In the genomic region with DNA sequence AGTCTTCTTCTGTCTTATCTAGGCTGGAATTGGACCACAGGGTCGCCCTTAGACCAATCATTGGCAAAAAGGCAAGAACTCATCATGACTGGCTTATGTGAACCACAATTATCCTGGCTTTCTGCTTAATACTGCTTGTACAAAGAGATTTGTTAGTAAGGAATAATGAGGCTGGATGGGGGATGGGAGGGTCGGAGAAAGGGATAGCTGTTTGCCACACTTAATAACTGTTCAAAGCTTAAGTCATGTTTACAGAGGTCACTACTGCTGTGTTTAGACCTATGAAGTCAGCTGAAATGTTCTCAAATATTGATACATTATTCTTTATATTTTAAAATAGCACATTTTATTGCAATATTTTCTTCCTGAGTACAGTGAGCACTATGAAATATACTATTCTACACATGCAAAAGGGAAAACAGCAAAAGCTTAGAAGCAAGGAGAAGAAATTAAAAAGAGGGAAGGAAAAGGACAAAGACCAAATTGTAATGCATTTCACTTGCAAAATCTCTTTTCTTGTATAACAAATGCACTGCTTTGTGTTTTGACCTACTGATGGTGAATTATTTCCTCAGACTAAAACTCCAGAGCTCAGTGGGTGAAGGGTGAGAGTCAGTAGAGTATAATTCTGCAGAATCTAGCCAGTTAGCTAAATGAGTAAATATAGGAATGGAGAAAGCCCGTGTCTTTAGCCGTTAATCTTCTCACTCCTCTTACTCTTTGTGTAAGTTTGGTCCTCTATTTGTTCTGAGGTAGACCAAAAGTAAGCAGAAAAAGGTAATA, we compare ENCODE assay signal across 23 cellular contexts.
DNase-seq lines count a peak whose midpoint lies in the region; ATAC-seq, FAIRE-seq and TF ChIP-seq lines count a peak whose summit lies in the region.
"Had no signal": no experiment of that assay in that cellular context is flagged by ENCODE, and none has a peak within 500 bp of the region (broad histone marks: within the 10 kb centered on the region; RNA-seq: fewer than 3 reads in every experiment).

No MANE protein-coding gene starts in this region.

- peak overlapping the region; percentile 43 for H3K27ac Mint-ChIP-seq in WTC11
- H3K27ac Mint-ChIP-seq: activated B cell treated with CpG ODN at 0.5 μM for 24 hours; activated CD8-positive, alpha-beta T cell treated with anti-CD3 and anti-CD28 coated beads for 36 hours; T-helper 2 cell treated with Interferon-gamma antibody and Interleukin-4, amounts not matched to agents 5 μg/mL and 100 μg/mL, for 36 hours had no signal

- DNase-seq in GM18507 (ENCODE audit: extremely low spot score, insufficient read length, low read depth): no peak
- DNase-seq in WTC11 (ENCODE audit: low spot score): no peak
- peak; percentile 72 for DNase-seq in pons (ENCODE audit: low spot score)
- DNase-seq in left colon: no peak
- DNase-seq in GDM1 (lab: John Stamatoyannopoulos, UW): no peak
- DNase-seq in HK-2 (ENCODE audit: unreplicated experiment): no peak
- no peak for DNase-seq in stimulated activated CD4-positive, alpha-beta T cell treated with anti-CD3 and anti-CD28 coated beads, Interleukin-4, amount 100 ng/mL, for 1 hour
- DNase-seq: activated B cell treated with CpG ODN at 0.5 μM for 24 hours; activated CD8-positive, alpha-beta T cell treated with anti-CD3 and anti-CD28 coated beads for 36 hours; activated naive CD4-positive, alpha-beta T cell treated with anti-CD3 and anti-CD28 coated beads, Interleukin-2, amount 50 U/mL, for 16 hours; activated T-cell treated with anti-CD3 and anti-CD28 coated beads, Interleukin-2, amount 50 U/mL, for 4 hours; DMS 273 treated with DMSO at 0.1 percent for 48 hours; heart left ventricle; NCI-H1417; NCI-H526; PC-9; stimulated activated CD4-positive, alpha-beta T cell treated with anti-CD3 and anti-CD28 coated beads, Interleukin-2, amount 100 ng/mL, for 24 hours; stimulated activated naive CD8-positive, alpha-beta T cell treated with anti-CD3 and anti-CD28 coated beads, Interleukin-15, Interleukin-2, amounts not matched to agents 100 U/mL and 50 U/mL, for 24 hours; upper lobe of right lung had no signal

- POLR2A ChIA-PET in WTC11 (lab: Charles Lee): no interaction called here

- intact Hi-C loops in left colon (cut with DNase I, micrococcal nuclease): no loop called here

- H3K4me3 Mint-ChIP-seq in WTC11: no peak overlapping the region
- H3K4me3 Mint-ChIP-seq: activated B cell treated with CpG ODN at 0.5 μM for 24 hours; activated CD8-positive, alpha-beta T cell treated with anti-CD3 and anti-CD28 coated beads for 36 hours; activated T-cell treated with anti-CD3 and anti-CD28 coated beads, Interleukin-2, amount 50 U/mL, for 4 hours; T-helper 2 cell treated with Interferon-gamma antibody and Interleukin-4, amounts not matched to agents 5 μg/mL and 100 μg/mL, for 36 hours had no signal

- H3K36me3 Mint-ChIP-seq in WTC11: no peaks in the 10 kb centered on the region

- no peak for TF ChIP-seq CTCF in WTC11 (IDR thresholded peaks at IDR 0.05)

- peaks cover 68% of the 10 kb centered on the region for H3K4me1 Mint-ChIP-seq in WTC11

- H3K27me3 Mint-ChIP-seq in WTC11 (ENCODE audit: low read depth): no peaks in the 10 kb centered on the region
- H3K27me3 Mint-ChIP-seq: activated B cell treated with CpG ODN at 0.5 μM for 24 hours; activated CD8-positive, alpha-beta T cell treated with anti-CD3 and anti-CD28 coated beads for 36 hours had no signal

- peak; percentile 46 for FAIRE-seq in GM18507 (lab: Jason Lieb, UNC)
- FAIRE-seq: A549, astrocyte had no signal

- peak; percentile 20 for ATAC-seq in HG02798 (IDR thresholded peaks at IDR 0.05; ENCODE audit: poor library complexity, unreplicated experiment)
- no peak; the same call in 1 of the 2 replicates for ATAC-seq in WTC11
- no peak for ATAC-seq in left colon
- ATAC-seq: A549; activated CD8-positive, alpha-beta T cell treated with anti-CD3 and anti-CD28 coated beads for 36 hours; activated T-cell treated with anti-CD3 and anti-CD28 coated beads, Interleukin-2, amount 50 U/mL, for 4 hours; heart left ventricle; stimulated activated naive CD8-positive, alpha-beta T cell treated with anti-CD3 and anti-CD28 coated beads, Interleukin-15, Interleukin-2, amounts not matched to agents 100 U/mL and 50 U/mL, for 24 hours; upper lobe of right lung had no signal

- H3K9me3 Mint-ChIP-seq in WTC11: no peaks in the 10 kb centered on the region
- H3K9me3 Mint-ChIP-seq: activated B cell treated with CpG ODN at 0.5 μM for 24 hours; activated T-cell treated with anti-CD3 and anti-CD28 coated beads, Interleukin-2, amount 50 U/mL, for 4 hours; T-helper 2 cell treated with Interferon-gamma antibody and Interleukin-4, amounts not matched to agents 5 μg/mL and 100 μg/mL, for 36 hours had no signal

- CTCF ChIA-PET in WTC11 (lab: Charles Lee): no interaction called here

TF ChIP-seq in WTC11, 78 proteins besides CTCF, POLR2A, EP300 and RAD21 (continues in another document):
- TF ChIP-seq TCF7 (CRISPR knock-in tag; IDR thresholded peaks at IDR 0.05; ENCODE audit: low read depth) (no peak), ZNF423 (CRISPR knock-in tag; IDR thresholded peaks at IDR 0.05) (no peak), KAT7 (CRISPR knock-in tag; IDR thresholded peaks at IDR 0.05; ENCODE audit: borderline replicate concordance) (no peak), PRDM15 (CRISPR knock-in tag; IDR thresholded peaks at IDR 0.05) (no peak), GTF2I (CRISPR knock-in tag; conservative IDR thresholded peaks at IDR 0.05) (no peak), CBFB (CRISPR knock-in tag; IDR thresholded peaks at IDR 0.05; ENCODE audit: low read depth) (no peak)
- TF ChIP-seq, protein P1, sequence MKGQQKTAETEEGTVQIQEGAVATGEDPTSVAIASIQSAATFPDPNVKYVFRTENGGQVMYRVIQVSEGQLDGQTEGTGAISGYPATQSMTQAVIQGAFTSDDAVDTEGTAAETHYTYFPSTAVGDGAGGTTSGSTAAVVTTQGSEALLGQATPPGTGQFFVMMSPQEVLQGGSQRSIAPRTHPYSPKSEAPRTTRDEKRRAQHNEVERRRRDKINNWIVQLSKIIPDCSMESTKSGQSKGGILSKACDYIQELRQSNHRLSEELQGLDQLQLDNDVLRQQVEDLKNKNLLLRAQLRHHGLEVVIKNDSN (CRISPR knock-in tag; IDR thresholded peaks at IDR 0.05): no peak
- TF ChIP-seq, protein P2, sequence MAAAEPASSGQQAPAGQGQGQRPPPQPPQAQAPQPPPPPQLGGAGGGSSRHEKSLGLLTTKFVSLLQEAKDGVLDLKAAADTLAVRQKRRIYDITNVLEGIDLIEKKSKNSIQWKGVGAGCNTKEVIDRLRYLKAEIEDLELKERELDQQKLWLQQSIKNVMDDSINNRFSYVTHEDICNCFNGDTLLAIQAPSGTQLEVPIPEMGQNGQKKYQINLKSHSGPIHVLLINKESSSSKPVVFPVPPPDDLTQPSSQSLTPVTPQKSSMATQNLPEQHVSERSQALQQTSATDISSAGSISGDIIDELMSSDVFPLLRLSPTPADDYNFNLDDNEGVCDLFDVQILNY (CRISPR knock-in tag; IDR thresholded peaks at IDR 0.05): no peak
- TF ChIP-seq, protein P3, sequence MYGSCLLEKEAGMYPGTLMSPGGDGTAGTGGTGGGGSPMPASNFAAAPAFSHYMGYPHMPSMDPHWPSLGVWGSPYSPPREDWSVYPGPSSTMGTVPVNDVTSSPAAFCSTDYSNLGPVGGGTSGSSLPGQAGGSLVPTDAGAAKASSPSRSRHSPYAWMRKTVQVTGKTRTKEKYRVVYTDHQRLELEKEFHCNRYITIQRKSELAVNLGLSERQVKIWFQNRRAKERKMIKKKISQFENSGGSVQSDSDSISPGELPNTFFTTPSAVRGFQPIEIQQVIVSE (CRISPR knock-in tag; IDR thresholded peaks at IDR 0.05; ENCODE audit: borderline replicate concordance): no peak
- TF ChIP-seq, protein P4, sequence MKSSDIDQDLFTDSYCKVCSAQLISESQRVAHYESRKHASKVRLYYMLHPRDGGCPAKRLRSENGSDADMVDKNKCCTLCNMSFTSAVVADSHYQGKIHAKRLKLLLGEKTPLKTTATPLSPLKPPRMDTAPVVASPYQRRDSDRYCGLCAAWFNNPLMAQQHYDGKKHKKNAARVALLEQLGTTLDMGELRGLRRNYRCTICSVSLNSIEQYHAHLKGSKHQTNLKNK (CRISPR knock-in tag; IDR thresholded peaks at IDR 0.05): no peak
- TF ChIP-seq, protein P5, sequence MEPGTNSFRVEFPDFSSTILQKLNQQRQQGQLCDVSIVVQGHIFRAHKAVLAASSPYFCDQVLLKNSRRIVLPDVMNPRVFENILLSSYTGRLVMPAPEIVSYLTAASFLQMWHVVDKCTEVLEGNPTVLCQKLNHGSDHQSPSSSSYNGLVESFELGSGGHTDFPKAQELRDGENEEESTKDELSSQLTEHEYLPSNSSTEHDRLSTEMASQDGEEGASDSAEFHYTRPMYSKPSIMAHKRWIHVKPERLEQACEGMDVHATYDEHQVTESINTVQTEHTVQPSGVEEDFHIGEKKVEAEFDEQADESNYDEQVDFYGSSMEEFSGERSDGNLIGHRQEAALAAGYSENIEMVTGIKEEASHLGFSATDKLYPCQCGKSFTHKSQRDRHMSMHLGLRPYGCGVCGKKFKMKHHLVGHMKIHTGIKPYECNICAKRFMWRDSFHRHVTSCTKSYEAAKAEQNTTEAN (CRISPR knock-in tag; IDR thresholded peaks at IDR 0.05): no peak
